Comparison of ENCODE assay signal across 1 cellular context in genomic region chr5:134053314-134053839, GRCh38.
TF ChIP-seq lines count a peak whose summit lies in the region.

No MANE protein-coding gene starts in this region.

TF ChIP-seq in H1, 55 proteins besides CTCF, POLR2A, EP300 and RAD21:
- TF ChIP-seq CBX5 (IDR thresholded peaks at IDR 0.05; ENCODE audit: low read depth, low read length) (no peak), KDM1A (IDR thresholded peaks at IDR 0.05; ENCODE audit: borderline replicate concordance, low read length) (0 out of 2 replicates have a peak, but pooled peaks have one; percentile 23), RNF2 (IDR thresholded peaks at IDR 0.05; ENCODE audit: borderline replicate concordance, low read depth, low read length, missing control alignments, poor library complexity, severe bottlenecking) (no peak), TAF7 (optimal IDR thresholded peaks at IDR 0.05; ENCODE audit: borderline replicate concordance, low read depth, low read length) (no peak)
